6 cellular contexts compared by ENCODE assay signal in the genomic region with DNA sequence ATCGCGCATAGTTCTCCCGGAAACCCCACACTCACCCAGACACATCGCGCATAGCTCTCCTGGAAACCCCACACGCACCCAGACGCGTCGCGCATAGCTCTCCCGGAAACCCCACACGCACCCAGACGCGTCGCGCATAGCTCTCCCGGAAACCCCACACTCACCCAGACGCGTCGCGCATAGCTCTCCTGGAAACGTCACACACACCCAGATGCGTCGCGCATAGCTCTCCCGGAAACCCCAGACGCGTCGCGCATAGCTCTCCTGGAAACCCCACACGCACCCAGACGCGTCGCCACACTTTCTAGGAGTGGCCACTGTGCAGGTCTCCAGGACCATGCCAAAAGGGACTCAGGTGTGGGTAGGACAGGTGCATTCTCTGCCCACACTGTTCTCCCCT.
DNase-seq lines count a peak whose midpoint lies in the region; ATAC-seq and TF ChIP-seq lines count a peak whose summit lies in the region.
"Not testable (repeated sequence)": the region's sequence is repeated elsewhere in the genome, so short reads cannot be mapped to it uniquely, and the experiment has no call there.

No MANE protein-coding gene starts in this region.

- not testable (repeated sequence) for H3K4me1 ChIP-seq in stomach

- not testable (repeated sequence) for H3K27me3 ChIP-seq in stomach

- intact Hi-C loops in stomach (cut with DNase I; ENCODE audit: low total_unique reads), result not testable (repeated sequence)

- not testable (repeated sequence) for H3K27ac ChIP-seq in stomach

- H3K36me3 Mint-ChIP-seq in WTC11, result not testable (repeated sequence)
- peaks cover 10% of the 10 kb centered on the region for H3K36me3 Mint-ChIP-seq in effector memory CD8-positive, alpha-beta T cell (ENCODE audit: insufficient read depth)
- peaks cover 30% of the 10 kb centered on the region for H3K36me3 Mint-ChIP-seq in progenitor cell of endocrine pancreas (ENCODE audit: insufficient read depth)

- DNase-seq in WTC11 (ENCODE audit: low spot score); effector memory CD8-positive, alpha-beta T cell; progenitor cell of endocrine pancreas (ENCODE audit: low spot score, unreplicated experiment): not testable (repeated sequence)
- peak; percentile 10 for DNase-seq in activated effector memory CD4-positive, alpha-beta T cell treated with anti-CD3 and anti-CD28 coated beads, Interleukin-2, amount 50 U/mL, for 16 hours
- DNase-seq in mesenteric fat pad (ENCODE audit: low spot score), result peak; percentile 62
- DNase-seq in stomach, result peak; percentile 3

- CTCF ChIA-PET in WTC11 (lab: Charles Lee), result not testable (repeated sequence)

- H3K4me3 Mint-ChIP-seq in WTC11; effector memory CD8-positive, alpha-beta T cell; progenitor cell of endocrine pancreas (ENCODE audit: low read depth): not testable (repeated sequence)

- not testable (repeated sequence) for H3K27me3 Mint-ChIP-seq in WTC11 (ENCODE audit: low read depth); effector memory CD8-positive, alpha-beta T cell; progenitor cell of endocrine pancreas

- 0 out of 2 replicates have a peak overlapping the region, but pooled peaks have one; percentile 12 for H3K27ac Mint-ChIP-seq in WTC11
- peak overlapping the region; percentile 36 to 63 for H3K27ac Mint-ChIP-seq in effector memory CD8-positive, alpha-beta T cell
- H3K27ac Mint-ChIP-seq in progenitor cell of endocrine pancreas, result peak overlapping the region; percentile 49

- peaks cover 15 to 74% (median 64%) of the 10 kb centered on the region in 4 donors for H3K36me3 ChIP-seq in stomach

- POLR2A ChIA-PET in WTC11 (lab: Charles Lee), result not testable (repeated sequence)

- not testable (repeated sequence) for H3K4me1 Mint-ChIP-seq in WTC11; effector memory CD8-positive, alpha-beta T cell (ENCODE audit: low read depth in 2 of 2); progenitor cell of endocrine pancreas (ENCODE audit: low read depth)

- not testable (repeated sequence) for TF ChIP-seq POLR2A in stomach (IDR thresholded peaks at IDR 0.05)

- not testable (repeated sequence) for H3K4me3 ChIP-seq in stomach

- WGBS in stomach, 5 donors, result 89 to 96% (median 92%) methylated on average over 31 to 34 of the region's 34 CpGs

- not testable (repeated sequence) for ATAC-seq in WTC11; effector memory CD8-positive, alpha-beta T cell (replicated peaks)

- not testable (repeated sequence) for TF ChIP-seq EP300 in stomach (IDR thresholded peaks at IDR 0.05)

- not testable (repeated sequence) for H3K9me3 Mint-ChIP-seq in WTC11; effector memory CD8-positive, alpha-beta T cell; progenitor cell of endocrine pancreas (ENCODE audit: low read depth)

- not testable (repeated sequence) for H3K9me3 ChIP-seq in stomach

- TF ChIP-seq CTCF in WTC11 (IDR thresholded peaks at IDR 0.05); progenitor cell of endocrine pancreas (IDR thresholded peaks at IDR 0.05; ENCODE audit: unreplicated experiment); stomach (IDR thresholded peaks at IDR 0.05): not testable (repeated sequence)
